8 cellular contexts compared by ENCODE assay signal in genomic region chr7:127588697-127589482, GRCh38. TPM values are rescaled to one million over a fixed set of nuclear protein-coding genes. Genes with fewer than 3 reads are reported as not detected.
DNase-seq lines count a peak whose midpoint lies in the region; ATAC-seq, FAIRE-seq and TF ChIP-seq lines count a peak whose summit lies in the region.

No MANE protein-coding gene starts in this region.

- peak; percentile 68 for DNase-seq in EH (ENCODE audit: low read depth)
- no peak for DNase-seq in Jurkat, Clone E6-1 (ENCODE audit: low read depth, low spot score)
- peak; percentile 79 for DNase-seq in SK-N-DZ (ENCODE audit: low spot score)
- peak; percentile 41 for DNase-seq in bronchial epithelial cell (ENCODE audit: low read depth)
- DNase-seq in iPS-NIHi11 (ENCODE audit: low spot score): peak; percentile 85
- no peak for DNase-seq in skeletal muscle cell (ENCODE audit: low read depth)
- DNase-seq in activated CD4-positive, CD25-positive, alpha-beta regulatory T cell treated with anti-CD3 and anti-CD28 coated beads, Interleukin-2, amount 50 U/mL, for 72 hours: no peak

- no peak for FAIRE-seq in bronchial epithelial cell (lab: Jason Lieb, UNC)

- peak; percentile 32 for ATAC-seq in GM21717 (IDR thresholded peaks at IDR 0.05; ENCODE audit: unreplicated experiment)

- peaks cover 13% of the 10 kb centered on the region for H3K36me3 ChIP-seq in bronchial epithelial cell (ENCODE audit: control insufficient read depth, insufficient read depth, low read length)

- TF ChIP-seq CTCF in bronchial epithelial cell (IDR thresholded peaks at IDR 0.05; ENCODE audit: insufficient read depth, low read length, severe bottlenecking): peak; percentile 73

- H3K4me3 ChIP-seq in Jurkat, Clone E6-1 (ENCODE audit: low read length): peak overlapping the region; percentile 81
- H3K4me3 ChIP-seq in bronchial epithelial cell (ENCODE audit: low read depth, low read length): peak overlapping the region; percentile 72
- peak overlapping the region; percentile 96 for H3K4me3 ChIP-seq in skeletal muscle cell (ENCODE audit: low read depth, low read length)

- H3K27me3 ChIP-seq in bronchial epithelial cell (ENCODE audit: control insufficient read depth, insufficient read depth, low read length): no peaks in the 10 kb centered on the region

RNA-seq across cellular contexts. Expression of gene ARF5, which starts 0.7 kb away (rescaled TPM):
- polyA plus RNA-seq in Jurkat, Clone E6-1 (2012; ENCODE audit: insufficient read depth, insufficient read length): 215 TPM
- polyA plus RNA-seq in SK-N-DZ (2014; cell fraction: cytosol; rRNA removed): 404 and 543 TPM in 2 replicates
- 280 and 367 TPM in 2 replicates for polyA plus RNA-seq in SK-N-DZ (2014; cell fraction: nucleus; rRNA removed)
- total RNA-seq in bronchial epithelial cell: 207 and 237 TPM in 2 replicates

RNA-seq across cellular contexts. Expression of gene GCC1, which starts 3.5 kb away (rescaled TPM):
- 11.8 TPM for polyA plus RNA-seq in Jurkat, Clone E6-1 (2012; ENCODE audit: insufficient read depth, insufficient read length)
- 8.1 and 8.5 TPM in 2 replicates for polyA plus RNA-seq in SK-N-DZ (2014; cell fraction: cytosol; rRNA removed)
- polyA plus RNA-seq in SK-N-DZ (2014; cell fraction: nucleus; rRNA removed): 5.4 and 6.6 TPM in 2 replicates
- total RNA-seq in bronchial epithelial cell: 69.0 and 72.8 TPM in 2 replicates

RNA-seq across cellular contexts. Expression of gene FSCN3, which starts 4.6 kb away (rescaled TPM):
- not detected for polyA plus RNA-seq in Jurkat, Clone E6-1 (2012; ENCODE audit: insufficient read depth, insufficient read length)
- 0.73 and 2.5 TPM in 2 replicates for polyA plus RNA-seq in SK-N-DZ (2014; cell fraction: cytosol; rRNA removed)
- 1.5 and 3.9 TPM in 2 replicates for polyA plus RNA-seq in SK-N-DZ (2014; cell fraction: nucleus; rRNA removed)
- total RNA-seq in bronchial epithelial cell: 0.79 and 2.8 TPM in 2 replicates

RNA-seq across cellular contexts. Expression of gene PAX4, which starts 29.1 kb away (rescaled TPM):
- not detected for polyA plus RNA-seq in Jurkat, Clone E6-1 (2012; ENCODE audit: insufficient read depth, insufficient read length)
- polyA plus RNA-seq in SK-N-DZ (2014; cell fraction: cytosol; rRNA removed): 2.6 and 4.1 TPM in 2 replicates
- 3.5 and 9.6 TPM in 2 replicates for polyA plus RNA-seq in SK-N-DZ (2014; cell fraction: nucleus; rRNA removed)
- total RNA-seq in bronchial epithelial cell: not detected in 2 replicates

Comparison
In these comparisons a context has a peak if more than half of its experiments do, and no peak if none do; other contexts are left out.
1. DNase-seq: peak in EH (single experiment), SK-N-DZ (single experiment), bronchial epithelial cell (single experiment) and iPS-NIHi11 (single experiment); none in Jurkat, Clone E6-1 (single experiment), skeletal muscle cell (single experiment) and activated CD4-positive, CD25-positive, alpha-beta regulatory T cell treated with anti-CD3 and anti-CD28 coated beads, Interleukin-2, amount 50 U/mL, for 72 hours (single experiment).
2. Peak in every context shown above with its lines, with median percentiles within 50 percentile points of each other: H3K4me3 ChIP-seq.